In genomic region chr3:102235679-102236078, GRCh38 we compare ENCODE assay signal across 9 cellular contexts.
DNase-seq lines count a peak whose midpoint lies in the region; ATAC-seq and TF ChIP-seq lines count a peak whose summit lies in the region.
"Had no signal": no experiment of that assay in that cellular context is flagged by ENCODE, and none has a peak within 500 bp of the region (broad histone marks: within the 10 kb centered on the region; RNA-seq: fewer than 3 reads in every experiment).

No MANE protein-coding gene starts in this region.

- TF ChIP-seq EP300 in tibial nerve (IDR thresholded peaks at IDR 0.05), result no peak

- TF ChIP-seq POLR2A in tibial nerve (IDR thresholded peaks at IDR 0.05), result no peak

- no peak overlapping the region for H3K4me3 ChIP-seq in endodermal cell (ENCODE audit: low read length)
- H3K4me3 ChIP-seq in tibial nerve, result no peak overlapping the region

- no peak for ATAC-seq in HG03135 (IDR thresholded peaks at IDR 0.05; ENCODE audit: unreplicated experiment)

- H3K4me1 ChIP-seq in endodermal cell (ENCODE audit: control insufficient read depth, insufficient read depth, low read length) (peaks cover 2% of the 10 kb centered on the region), tibial nerve (no peaks in the 10 kb centered on the region)

- no peaks in the 10 kb centered on the region for H3K36me3 Mint-ChIP-seq in endodermal cell (ENCODE audit: low read depth)
- H3K36me3 Mint-ChIP-seq: activated naive CD4-positive, alpha-beta T cell treated with anti-CD3 and anti-CD28 coated beads, Interleukin-2, amount 50 U/mL, for 24 hours had no signal

- H3K4me3 Mint-ChIP-seq in endodermal cell, result no peak overlapping the region
- H3K4me3 Mint-ChIP-seq: activated naive CD4-positive, alpha-beta T cell treated with anti-CD3 and anti-CD28 coated beads, Interleukin-2, amount 50 U/mL, for 24 hours had no signal

- H3K27ac ChIP-seq in endodermal cell (ENCODE audit: low read depth, low read length) (no peak overlapping the region), tibial nerve (no peak overlapping the region)

- H3K27me3 Mint-ChIP-seq in endodermal cell (ENCODE audit: insufficient read depth), result no peaks in the 10 kb centered on the region
- H3K27me3 Mint-ChIP-seq: activated naive CD4-positive, alpha-beta T cell treated with anti-CD3 and anti-CD28 coated beads, Interleukin-2, amount 50 U/mL, for 24 hours had no signal

- H3K9me3 Mint-ChIP-seq in endodermal cell, result no peaks in the 10 kb centered on the region
- H3K9me3 Mint-ChIP-seq: activated naive CD4-positive, alpha-beta T cell treated with anti-CD3 and anti-CD28 coated beads, Interleukin-2, amount 50 U/mL, for 24 hours had no signal

- in situ Hi-C loops in GM13977 (cut with MboI; ENCODE audit: low pct_unique_long_range_greater_than_20kb, low sequenced_read_pairs, unreplicated experiment), result no loop called here

- H3K9ac ChIP-seq in endodermal cell (ENCODE audit: extremely low read depth, low read length, poor library complexity, severe bottlenecking), result no peak overlapping the region

- peak; percentile 23 for TF ChIP-seq CTCF in GM13977 (IDR thresholded peaks at IDR 0.05; ENCODE audit: extremely low read depth, insufficient read depth, missing control alignments)
- TF ChIP-seq CTCF in endodermal cell (conservative IDR thresholded peaks at IDR 0.05), result peak; percentile 81
- peak in 2 of 5 experiments; percentile 15 to 51 for TF ChIP-seq CTCF in tibial nerve (IDR thresholded peaks at IDR 0.05)

- H3K36me3 ChIP-seq in endodermal cell (ENCODE audit: control insufficient read depth, insufficient read depth, low read length) (no peaks in the 10 kb centered on the region), tibial nerve (no peaks in the 10 kb centered on the region)

- peak; percentile 37 for DNase-seq in AG08396 (ENCODE audit: low spot score)
- DNase-seq in GM13977 (ENCODE audit: low spot score), result no peak
- DNase-seq in NCI-H128 (lab: John Stamatoyannopoulos, UW; ENCODE audit: unreplicated experiment), result peak; percentile 31
- DNase-seq in endodermal cell, result peak; percentile 72
- no peak for DNase-seq in midbrain (lab: John Stamatoyannopoulos, UW)
- no peak for DNase-seq in effector CD4-positive, alpha-beta T cell
- DNase-seq in tibial nerve (ENCODE audit: low spot score in 2 of 2), result no peak

- H3K4me1 Mint-ChIP-seq in endodermal cell, result peaks cover 24% of the 10 kb centered on the region
- H3K4me1 Mint-ChIP-seq: activated naive CD4-positive, alpha-beta T cell treated with anti-CD3 and anti-CD28 coated beads, Interleukin-2, amount 50 U/mL, for 24 hours had no signal

- H3K27ac Mint-ChIP-seq in endodermal cell, result no peak overlapping the region
- H3K27ac Mint-ChIP-seq: activated naive CD4-positive, alpha-beta T cell treated with anti-CD3 and anti-CD28 coated beads, Interleukin-2, amount 50 U/mL, for 24 hours had no signal

- H3K27me3 ChIP-seq in endodermal cell (ENCODE audit: control insufficient read depth, insufficient read depth, low read length, poor library complexity, severe bottlenecking), result no peaks in the 10 kb centered on the region
- H3K27me3 ChIP-seq in tibial nerve, result no peaks in the 10 kb centered on the region

- H3K9me3 ChIP-seq in endodermal cell (ENCODE audit: control insufficient read depth, low read length), result no peaks in the 10 kb centered on the region
- H3K9me3 ChIP-seq in tibial nerve, result no peaks in the 10 kb centered on the region

- WGBS in endodermal cell (ENCODE audit: insufficient coverage in 1 of 2, insufficient read length in 1 of 2), 2 experiments, result 82 to 87% methylated on average over 5 of the region's 5 CpGs
- 41 to 78% methylated on average over 5 of the region's 5 CpGs for WGBS in tibial nerve, 2 donors

Comparison
In these comparisons a context has a peak if more than half of its experiments do, and no peak if none do; other contexts are left out.
1. DNase-seq: peak in AG08396 (single experiment), NCI-H128 (single experiment) and endodermal cell (single experiment); none in GM13977 (single experiment), midbrain (single experiment), effector CD4-positive, alpha-beta T cell (single experiment) and tibial nerve (0 of 2).